In the genomic region with DNA sequence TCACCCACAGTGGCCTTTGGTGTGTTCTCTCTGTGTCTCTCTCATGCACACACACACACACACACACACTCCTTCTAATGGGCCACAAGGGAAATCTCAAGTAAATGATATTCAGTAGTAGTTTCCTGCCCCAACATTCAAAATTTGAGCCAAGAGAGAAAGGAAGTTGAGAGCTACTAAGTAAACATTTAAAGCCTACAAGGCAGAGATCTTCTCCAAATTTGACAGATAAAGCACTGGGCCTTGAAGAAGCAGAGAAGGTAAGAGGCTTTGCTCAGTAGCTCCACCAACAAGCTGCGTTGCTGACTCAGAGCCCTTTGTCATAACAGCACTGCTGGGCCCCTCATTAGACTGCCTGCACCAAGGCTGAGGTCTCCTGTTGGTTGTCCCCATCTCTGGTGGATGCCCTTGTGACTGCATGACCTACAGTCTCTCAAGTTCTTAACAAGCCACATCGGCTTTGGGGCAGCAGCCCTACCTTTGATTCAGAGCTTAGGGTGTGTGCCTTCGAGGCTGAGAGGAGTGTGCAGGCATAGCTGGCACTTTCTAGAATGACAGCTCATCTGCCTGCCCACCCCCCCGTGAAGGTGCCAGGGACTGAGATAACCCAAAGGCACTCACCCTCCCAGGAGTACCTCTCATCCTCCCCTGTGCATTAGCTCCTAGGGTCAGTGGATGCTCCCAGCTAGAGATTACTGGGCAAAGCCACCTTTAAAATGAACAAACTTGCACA, we compare ENCODE assay signal across 1 cellular context.
TF ChIP-seq lines count a peak whose summit lies in the region.

No MANE protein-coding gene starts in this region.

TF ChIP-seq in HepG2, 621 proteins besides CTCF, POLR2A, EP300 and RAD21:
- TF ChIP-seq THAP11 (CRISPR knock-in tag; IDR thresholded peaks at IDR 0.05) = no peak
- no peak for TF ChIP-seq ZSCAN9 (CRISPR knock-in tag; IDR thresholded peaks at IDR 0.05; ENCODE audit: borderline replicate concordance)
- TF ChIP-seq ZKSCAN1 (IDR thresholded peaks at IDR 0.05; ENCODE audit: low read length) = no peak
- no peak for TF ChIP-seq MED13 (CRISPR knock-in tag; IDR thresholded peaks at IDR 0.05)
- TF ChIP-seq ISL2 (CRISPR knock-in tag; IDR thresholded peaks at IDR 0.05) = no peak
- TF ChIP-seq IRF2 (CRISPR knock-in tag; IDR thresholded peaks at IDR 0.05) = no peak
- TF ChIP-seq, protein P1, sequence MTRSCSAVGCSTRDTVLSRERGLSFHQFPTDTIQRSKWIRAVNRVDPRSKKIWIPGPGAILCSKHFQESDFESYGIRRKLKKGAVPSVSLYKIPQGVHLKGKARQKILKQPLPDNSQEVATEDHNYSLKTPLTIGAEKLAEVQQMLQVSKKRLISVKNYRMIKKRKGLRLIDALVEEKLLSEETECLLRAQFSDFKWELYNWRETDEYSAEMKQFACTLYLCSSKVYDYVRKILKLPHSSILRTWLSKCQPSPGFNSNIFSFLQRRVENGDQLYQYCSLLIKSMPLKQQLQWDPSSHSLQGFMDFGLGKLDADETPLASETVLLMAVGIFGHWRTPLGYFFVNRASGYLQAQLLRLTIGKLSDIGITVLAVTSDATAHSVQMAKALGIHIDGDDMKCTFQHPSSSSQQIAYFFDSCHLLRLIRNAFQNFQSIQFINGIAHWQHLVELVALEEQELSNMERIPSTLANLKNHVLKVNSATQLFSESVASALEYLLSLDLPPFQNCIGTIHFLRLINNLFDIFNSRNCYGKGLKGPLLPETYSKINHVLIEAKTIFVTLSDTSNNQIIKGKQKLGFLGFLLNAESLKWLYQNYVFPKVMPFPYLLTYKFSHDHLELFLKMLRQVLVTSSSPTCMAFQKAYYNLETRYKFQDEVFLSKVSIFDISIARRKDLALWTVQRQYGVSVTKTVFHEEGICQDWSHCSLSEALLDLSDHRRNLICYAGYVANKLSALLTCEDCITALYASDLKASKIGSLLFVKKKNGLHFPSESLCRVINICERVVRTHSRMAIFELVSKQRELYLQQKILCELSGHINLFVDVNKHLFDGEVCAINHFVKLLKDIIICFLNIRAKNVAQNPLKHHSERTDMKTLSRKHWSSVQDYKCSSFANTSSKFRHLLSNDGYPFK (CRISPR knock-in tag; IDR thresholded peaks at IDR 0.05; ENCODE audit: borderline replicate concordance) = no peak
- no peak for TF ChIP-seq SMAD1 (CRISPR knock-in tag; IDR thresholded peaks at IDR 0.05; ENCODE audit: borderline replicate concordance, low read depth)
- no peak for TF ChIP-seq ATM (IDR thresholded peaks at IDR 0.05; ENCODE audit: borderline replicate concordance)
- TF ChIP-seq TCF7 (IDR thresholded peaks at IDR 0.05; ENCODE audit: low read depth) = no peak
- TF ChIP-seq SP1 (IDR thresholded peaks at IDR 0.05) = no peak
- TF ChIP-seq SP1 (CRISPR knock-in tag; IDR thresholded peaks at IDR 0.05) = no peak
- no peak for TF ChIP-seq HNF4G (IDR thresholded peaks at IDR 0.05; ENCODE audit: borderline replicate concordance, low read depth, low read length)
- no peak for TF ChIP-seq HNF4G (CRISPR knock-in tag; IDR thresholded peaks at IDR 0.05; ENCODE audit: borderline replicate concordance, low read depth)
